Comparison of ENCODE assay signal across 8 cellular contexts in genomic region chr7:131107343-131108211, GRCh38.
DNase-seq lines count a peak whose midpoint lies in the region; ATAC-seq, FAIRE-seq and TF ChIP-seq lines count a peak whose summit lies in the region.

No MANE protein-coding gene starts in this region.

- H3K4me2 ChIP-seq in endothelial cell of umbilical vein (ENCODE audit: insufficient read depth, low read length), result peak overlapping the region; percentile 83

- no peaks in the 10 kb centered on the region for H4K20me1 ChIP-seq in endothelial cell of umbilical vein (replicated peaks; ENCODE audit: control insufficient read depth, extremely low read depth, insufficient read depth, low read length)

- peaks cover 49% of the 10 kb centered on the region for H3K36me3 Mint-ChIP-seq in CD8-positive, alpha-beta T cell

- peak overlapping the region; percentile 100 for H3K27ac ChIP-seq in CD8-positive, alpha-beta T cell (ENCODE audit: low read depth, low read length)
- peak overlapping the region; percentile 98 for H3K27ac ChIP-seq in endothelial cell of umbilical vein (ENCODE audit: insufficient read depth, low read depth, low read length)

- no peaks in the 10 kb centered on the region for H3K9me3 Mint-ChIP-seq in CD8-positive, alpha-beta T cell

- ATAC-seq in CD8-positive, alpha-beta T cell, result peak; percentile 16
- peak; percentile 47 for ATAC-seq in GM19351 (IDR thresholded peaks at IDR 0.05; ENCODE audit: unreplicated experiment)
- peak; percentile 44 for ATAC-seq in HG03460 (IDR thresholded peaks at IDR 0.05; ENCODE audit: unreplicated experiment)

- no peaks in the 10 kb centered on the region for H3K27me3 ChIP-seq in CD8-positive, alpha-beta T cell (ENCODE audit: insufficient read depth, low read length)
- H3K27me3 ChIP-seq in endothelial cell of umbilical vein (ENCODE audit: control insufficient read depth in 2 of 2, insufficient read depth in 2 of 2, low read length in 2 of 2) (no peaks in the 10 kb centered on the region), mononuclear cell (ENCODE audit: insufficient read depth, low read length) (no peaks in the 10 kb centered on the region)

- H3K27me3 Mint-ChIP-seq in CD8-positive, alpha-beta T cell (ENCODE audit: low read depth), result no peaks in the 10 kb centered on the region

- TSS peak; percentile 26 for BruUV-seq in endothelial cell of umbilical vein (replicated peaks; lab: Mats Ljungman, UMichigan)

- FAIRE-seq in endothelial cell of umbilical vein (lab: Jason Lieb, UNC), result peak; percentile 49

- H3K27ac Mint-ChIP-seq in CD8-positive, alpha-beta T cell, result peak overlapping the region; percentile 94

- POLR2A ChIA-PET in CD8-positive, alpha-beta T cell (lab: Charles Lee), result interaction anchor here (0.8 to 3.8 kb wide), 11 partner anchors 12 to 231 kb away, joined by 3 to 29 read pairs (median 3); partner anchors contain the start of gene MKLN1
- POLR2A ChIA-PET in endothelial cell of umbilical vein (lab: Charles Lee), result interaction anchor here (0.6 kb wide), 1 partner anchor 138 kb away, joined by 5 read pairs; no protein-coding TSS in a partner anchor

- H3K4me3 Mint-ChIP-seq in CD8-positive, alpha-beta T cell, result peak overlapping the region; percentile 88

- intact Hi-C loops in CD8-positive, alpha-beta T cell (cut with DNase I, micrococcal nuclease), result loop anchor here (1.0 to 10.0 kb wide), 12 partner anchors 7 to 1153 kb away; partner anchors contain the start of genes MKLN1 (in 2 of the 2) and UBE2H (in 1 of the 2)
- intact Hi-C loops in endothelial cell of umbilical vein (cut with micrococcal nuclease), result loop anchor here (5.0 to 10.0 kb wide), 5 partner anchors 195 to 545 kb away; no protein-coding TSS in a partner anchor

- H3K4me3 ChIP-seq in CD8-positive, alpha-beta T cell (ENCODE audit: low read depth, low read length), result peak overlapping the region; percentile 98
- peak overlapping the region; percentile 61 to 79 (median 63) for H3K4me3 ChIP-seq in endothelial cell of umbilical vein (replicated peaks in 1 of 3; ENCODE audit: insufficient read depth in 1 of 3, low read depth in 1 of 3, low read length in 3 of 3)
- peak overlapping the region; percentile 97 for H3K4me3 ChIP-seq in mononuclear cell (ENCODE audit: low read length)

- CTCF ChIA-PET in CD8-positive, alpha-beta T cell (lab: Charles Lee), result no interaction called here
- CTCF ChIA-PET in endothelial cell of umbilical vein (lab: Charles Lee), result interaction anchor here (0.6 to 2.5 kb wide), 5 partner anchors 10 to 316 kb away, joined by 3 to 13 read pairs (median 6); no protein-coding TSS in a partner anchor

- no peaks in the 10 kb centered on the region for H3K9me3 ChIP-seq in CD8-positive, alpha-beta T cell (ENCODE audit: low read length)
- H3K9me3 ChIP-seq in endothelial cell of umbilical vein (replicated peaks; ENCODE audit: control insufficient read depth, insufficient read depth, low read length) (no peaks in the 10 kb centered on the region), mononuclear cell (ENCODE audit: low read depth, low read length) (no peaks in the 10 kb centered on the region)

- peak overlapping the region; percentile 55 for H2AFZ ChIP-seq in endothelial cell of umbilical vein (ENCODE audit: low read depth, low read length)

- no peaks in the 10 kb centered on the region for H3K36me3 ChIP-seq in CD8-positive, alpha-beta T cell (ENCODE audit: insufficient read depth, low read length)
- H3K36me3 ChIP-seq in endothelial cell of umbilical vein (ENCODE audit: control insufficient read depth in 2 of 2, extremely low read depth in 1 of 2, insufficient read depth in 2 of 2, low read length in 2 of 2), result no peaks in the 10 kb centered on the region

- peak; percentile 47 to 84 (median 66) for DNase-seq in CD8-positive, alpha-beta T cell
- peak; percentile 37 for DNase-seq in NOMO-1 treated with DMSO at 0.1 percent for 48 hours (lab: John Stamatoyannopoulos, UW; ENCODE audit: unreplicated experiment)
- DNase-seq in activated CD8-positive, alpha-beta memory T cell treated with anti-CD3 and anti-CD28 coated beads, Interleukin-2, amount 50 U/mL, for 48 hours, result peak; percentile 82
- peak; percentile 92 for DNase-seq in endothelial cell of umbilical vein (ENCODE audit: low read depth, low spot score)
- DNase-seq in stimulated activated CD8-positive, alpha-beta memory T cell treated with anti-CD3 and anti-CD28 coated beads, Interleukin-4, amount 100 ng/mL, for 48 hours, result peak; percentile 75

- H3K4me1 Mint-ChIP-seq in CD8-positive, alpha-beta T cell (ENCODE audit: low read depth), result peaks cover 71% of the 10 kb centered on the region

- H3K79me2 ChIP-seq in endothelial cell of umbilical vein (ENCODE audit: control insufficient read depth, insufficient read depth, low read length), result peaks cover 28% of the 10 kb centered on the region

- H3K9ac ChIP-seq in endothelial cell of umbilical vein (replicated peaks; ENCODE audit: extremely low read depth, insufficient read depth, low read length), result peak overlapping the region; percentile 98

- no peak for TF ChIP-seq CTCF in CD8-positive, alpha-beta T cell (IDR thresholded peaks at IDR 0.05)
- no peak for TF ChIP-seq CTCF in endothelial cell of umbilical vein (IDR thresholded peaks at IDR 0.05; ENCODE audit: extremely low read depth in 1 of 2, insufficient read depth in 1 of 2, low read depth in 1 of 2, low read length in 2 of 2)

- H3K4me1 ChIP-seq in CD8-positive, alpha-beta T cell (ENCODE audit: insufficient read depth, low read length), result peaks cover 58% of the 10 kb centered on the region
- H3K4me1 ChIP-seq in endothelial cell of umbilical vein (ENCODE audit: control insufficient read depth, extremely low read depth, insufficient read depth, low read length) (peaks cover 41% of the 10 kb centered on the region), mononuclear cell (ENCODE audit: insufficient read depth, low read length) (peaks cover 63% of the 10 kb centered on the region)

- TF ChIP-seq POLR2A in endothelial cell of umbilical vein (IDR thresholded peaks at IDR 0.05; ENCODE audit: low read depth, low read length), result no peak

- dilution Hi-C loops in endothelial cell of umbilical vein (cut with MboI; ENCODE audit: extremely low pct_ligation_motif_present, low sequenced_read_pairs), result no loop called here

- no peaks in the 10 kb centered on the region for H3K9me1 ChIP-seq in endothelial cell of umbilical vein (replicated peaks; ENCODE audit: control insufficient read depth, extremely low read depth, insufficient read depth, low read length)

TF ChIP-seq in endothelial cell of umbilical vein, 7 proteins besides CTCF, POLR2A, EP300 and RAD21:
- TF ChIP-seq, protein P1, sequence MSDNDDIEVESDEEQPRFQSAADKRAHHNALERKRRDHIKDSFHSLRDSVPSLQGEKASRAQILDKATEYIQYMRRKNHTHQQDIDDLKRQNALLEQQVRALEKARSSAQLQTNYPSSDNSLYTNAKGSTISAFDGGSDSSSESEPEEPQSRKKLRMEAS (IDR thresholded peaks at IDR 0.05; ENCODE audit: insufficient read depth, insufficient read length), result peak; percentile 85
- TF ChIP-seq FOS (IDR thresholded peaks at IDR 0.05; ENCODE audit: borderline replicate concordance, insufficient read depth, low read length), result no peak
- TF ChIP-seq POLR2AphosphoS5 (IDR thresholded peaks at IDR 0.05; ENCODE audit: insufficient read depth, low read depth, low read length), result peak; percentile 4

Comparison
In these comparisons a context has a peak if more than half of its experiments do, and no peak if none do; other contexts are left out.
1. Peak in every context shown above with its lines: DNase-seq, ATAC-seq, H3K4me3 ChIP-seq and H3K27ac ChIP-seq.
2. DNase-seq: peak in every context shown above with its lines; median percentile 92 in endothelial cell of umbilical vein; 82 in activated CD8-positive, alpha-beta memory T cell treated with anti-CD3 and anti-CD28 coated beads, Interleukin-2, amount 50 U/mL, for 48 hours; 75 in stimulated activated CD8-positive, alpha-beta memory T cell treated with anti-CD3 and anti-CD28 coated beads, Interleukin-4, amount 100 ng/mL, for 48 hours; 66 in CD8-positive, alpha-beta T cell; 37 in NOMO-1 treated with DMSO at 0.1 percent for 48 hours.